8 cellular contexts compared by ENCODE assay signal in genomic region chr1:37474697-37475379, GRCh38. TPM values are rescaled to one million over a fixed set of nuclear protein-coding genes. Genes with fewer than 3 reads are reported as not detected.
DNase-seq lines count a peak whose midpoint lies in the region; ATAC-seq, FAIRE-seq and TF ChIP-seq lines count a peak whose summit lies in the region.

No MANE protein-coding gene starts in this region.

- no peak overlapping the region for H3K4me3 ChIP-seq in KMS-11 (IDR thresholded peaks at IDR 0.05; ENCODE audit: insufficient read depth, low read depth, low read length)
- H3K4me3 ChIP-seq in astrocyte (ENCODE audit: insufficient read depth, low read depth, low read length): peak overlapping the region; percentile 75

- FAIRE-seq in astrocyte (lab: Jason Lieb, UNC): no peak

- peak overlapping the region; percentile 89 for H3K4me3 Mint-ChIP-seq in astrocyte (ENCODE audit: unreplicated experiment)
- H3K4me3 Mint-ChIP-seq in stimulated activated effector memory CD8-positive, alpha-beta T cell treated with anti-CD3 and anti-CD28 coated beads, Interleukin-12 subunit alpha, Interleukin-12 subunit beta, amount 100 ng/mL, for 72 hours: peak overlapping the region; percentile 95

- no peak for TF ChIP-seq CTCF in KMS-11 (conservative IDR thresholded peaks at IDR 0.05; ENCODE audit: low read depth, low read length)
- no peak for TF ChIP-seq CTCF in astrocyte (IDR thresholded peaks at IDR 0.05; ENCODE audit: insufficient read depth, low read depth, low read length)

- H3K4me1 Mint-ChIP-seq in astrocyte (ENCODE audit: low read depth, unreplicated experiment): peaks cover 57% of the 10 kb centered on the region
- H3K4me1 Mint-ChIP-seq in stimulated activated effector memory CD8-positive, alpha-beta T cell treated with anti-CD3 and anti-CD28 coated beads, Interleukin-12 subunit alpha, Interleukin-12 subunit beta, amount 100 ng/mL, for 72 hours: peaks cover 53% of the 10 kb centered on the region

- H3K4me1 ChIP-seq in KMS-11 (ENCODE audit: low read depth, poor library complexity, severe bottlenecking) (peaks cover 43% of the 10 kb centered on the region), astrocyte (ENCODE audit: insufficient read depth, low read length) (peaks cover 87% of the 10 kb centered on the region)

- peak; percentile 62 for DNase-seq in ELR (ENCODE audit: low read depth)
- DNase-seq in astrocyte (ENCODE audit: low read depth): no peak
- peak; percentile 50 for DNase-seq in iris pigment epithelial cell (ENCODE audit: low read depth)
- DNase-seq in stimulated activated effector memory CD8-positive, alpha-beta T cell treated with anti-CD3 and anti-CD28 coated beads, Interleukin-12 subunit alpha, Interleukin-12 subunit beta, amount 100 ng/mL, for 72 hours (ENCODE audit: low spot score in 2 of 2): peak in 1 of 2 donors; percentile 78
- DNase-seq in activated effector memory CD4-positive, alpha-beta T cell treated with anti-CD3 and anti-CD28 coated beads, Interleukin-2, amount 50 U/mL, for 16 hours: no peak

- H3K27ac Mint-ChIP-seq in astrocyte (ENCODE audit: unreplicated experiment): peak overlapping the region; percentile 83
- peak overlapping the region; percentile 97 for H3K27ac Mint-ChIP-seq in stimulated activated effector memory CD8-positive, alpha-beta T cell treated with anti-CD3 and anti-CD28 coated beads, Interleukin-12 subunit alpha, Interleukin-12 subunit beta, amount 100 ng/mL, for 72 hours

- ATAC-seq in stimulated activated effector memory CD8-positive, alpha-beta T cell treated with anti-CD3 and anti-CD28 coated beads, Interleukin-12 subunit alpha, Interleukin-12 subunit beta, amount 100 ng/mL, for 72 hours: no peak
- ATAC-seq in GM19035 (IDR thresholded peaks at IDR 0.05; ENCODE audit: unreplicated experiment) (no peak), GM21717 (IDR thresholded peaks at IDR 0.05; ENCODE audit: unreplicated experiment) (no peak)

- peak overlapping the region; percentile 79 for H3K9ac ChIP-seq in KMS-11
- H3K9ac ChIP-seq in astrocyte (ENCODE audit: low read length): peak overlapping the region; percentile 92

- H3K27ac ChIP-seq in KMS-11 (peak overlapping the region; percentile 63), astrocyte (ENCODE audit: low read depth, low read length) (peak overlapping the region; percentile 96)

- H2AFZ ChIP-seq in KMS-11 (ENCODE audit: low read depth) (peak overlapping the region; percentile 17; the same call in 1 of the 2 replicates), astrocyte (ENCODE audit: low read depth, low read length) (no peak overlapping the region)

- H3K36me3 ChIP-seq in KMS-11 (ENCODE audit: insufficient read depth): no peaks in the 10 kb centered on the region; the same call in 1 of the 2 replicates
- peaks cover 3% of the 10 kb centered on the region for H3K36me3 ChIP-seq in astrocyte (ENCODE audit: insufficient read depth, low read length)

- H3K4me2 ChIP-seq in KMS-11: peak overlapping the region; percentile 99
- peak overlapping the region; percentile 100 for H3K4me2 ChIP-seq in astrocyte (ENCODE audit: low read length)

- peaks cover 5% of the 10 kb centered on the region for H3K36me3 Mint-ChIP-seq in astrocyte (ENCODE audit: low read depth, unreplicated experiment)
- peaks cover 54% of the 10 kb centered on the region for H3K36me3 Mint-ChIP-seq in stimulated activated effector memory CD8-positive, alpha-beta T cell treated with anti-CD3 and anti-CD28 coated beads, Interleukin-12 subunit alpha, Interleukin-12 subunit beta, amount 100 ng/mL, for 72 hours

- H3K27me3 ChIP-seq in KMS-11 (ENCODE audit: insufficient read depth, low read depth): no peaks in the 10 kb centered on the region
- H3K27me3 ChIP-seq in astrocyte (ENCODE audit: insufficient read depth, low read length): no peaks in the 10 kb centered on the region

- no peaks in the 10 kb centered on the region for H3K9me3 Mint-ChIP-seq in astrocyte (ENCODE audit: unreplicated experiment)
- H3K9me3 Mint-ChIP-seq in stimulated activated effector memory CD8-positive, alpha-beta T cell treated with anti-CD3 and anti-CD28 coated beads, Interleukin-12 subunit alpha, Interleukin-12 subunit beta, amount 100 ng/mL, for 72 hours: no peaks in the 10 kb centered on the region

- H3K79me2 ChIP-seq in KMS-11 (ENCODE audit: insufficient read depth, low read depth) (peaks cover 54% of the 10 kb centered on the region), astrocyte (ENCODE audit: insufficient read depth, low read length) (peaks cover 71% of the 10 kb centered on the region)

- no peaks in the 10 kb centered on the region for H3K9me3 ChIP-seq in astrocyte (ENCODE audit: insufficient read depth, low read depth, low read length)

- H4K20me1 ChIP-seq in KMS-11 (ENCODE audit: insufficient read depth): 0 out of 2 replicates have a peak, but pooled peaks cover 3% of the 10 kb centered on the region
- H4K20me1 ChIP-seq in astrocyte (ENCODE audit: insufficient read depth, low read length): peaks cover 38% of the 10 kb centered on the region

- H3K27me3 Mint-ChIP-seq in astrocyte (ENCODE audit: low read depth, unreplicated experiment): no peaks in the 10 kb centered on the region

RNA-seq across cellular contexts. Expression of gene ZC3H12A, which starts 0.5 kb away (rescaled TPM):
- 12.1 and 12.6 TPM in 2 replicates for total RNA-seq in astrocyte

RNA-seq across cellular contexts. Expression of gene MEAF6, which starts 39.7 kb away (rescaled TPM):
- total RNA-seq in astrocyte: 49.0 and 49.1 TPM in 2 replicates

Comparison
In these comparisons a context has a peak if more than half of its experiments do, and no peak if none do; other contexts are left out.
1. DNase-seq: peak in ELR (single experiment) and iris pigment epithelial cell (single experiment); none in astrocyte (single experiment) and activated effector memory CD4-positive, alpha-beta T cell treated with anti-CD3 and anti-CD28 coated beads, Interleukin-2, amount 50 U/mL, for 16 hours (single experiment).